ENCODE assay signal across 14 cellular contexts in the genomic region with DNA sequence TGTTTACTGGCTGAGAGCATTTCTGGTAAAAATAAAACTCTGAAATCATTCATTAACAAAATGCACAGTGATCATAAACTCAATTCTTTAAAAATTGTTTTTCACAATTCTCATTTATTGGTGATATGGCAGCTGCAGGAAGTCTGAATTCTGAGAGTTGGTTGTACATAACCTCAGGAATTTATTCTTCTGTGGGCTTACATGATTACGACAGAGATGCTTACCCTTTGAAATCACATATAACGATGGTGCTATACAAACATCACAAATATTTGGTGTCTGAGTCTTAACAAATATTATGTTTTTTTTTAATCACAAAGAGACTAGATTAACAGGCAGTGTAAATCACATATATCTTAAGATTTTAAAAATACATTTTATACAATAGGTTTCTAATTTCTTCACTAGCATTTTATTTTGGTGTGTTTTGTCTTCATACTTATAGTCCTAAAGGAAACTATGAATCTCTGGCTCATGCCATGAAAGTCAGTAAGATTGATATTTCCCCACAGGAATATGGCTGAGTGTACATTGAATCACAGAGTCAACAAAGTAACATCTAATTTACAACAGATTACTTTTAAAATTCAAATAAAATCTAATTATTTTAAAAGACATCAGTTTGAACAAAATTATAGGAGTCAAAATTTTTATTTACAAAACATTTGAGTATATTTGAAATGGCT.
DNase-seq lines count a peak whose midpoint lies in the region; ATAC-seq and TF ChIP-seq lines count a peak whose summit lies in the region.
"Had no signal": no experiment of that assay in that cellular context is flagged by ENCODE, and none has a peak within 500 bp of the region (broad histone marks: within the 10 kb centered on the region; RNA-seq: fewer than 3 reads in every experiment).

No MANE protein-coding gene starts in this region.

- H3K4me2 ChIP-seq in PC-3 (ENCODE audit: low read length) (peak overlapping the region; percentile 51), osteoblast (ENCODE audit: insufficient read depth, low read length) (peak overlapping the region; percentile 14)

- CTCF ChIA-PET in PC-3 (lab: Charles Lee), result no interaction called here

- in situ Hi-C loops in G401 (cut with HindIII; ENCODE audit: low sequenced_read_pairs), result no loop called here

- DNase-seq in EL (peak; percentile 87), PC-3 (peak; percentile 71), dedifferentiated amniotic fluid mesenchymal stem cell (ENCODE audit: extremely low spot score) (peak; percentile 65), osteoblast (ENCODE audit: insufficient read length, low spot score, missing footprints) (no peak), G401 (ENCODE audit: low spot score) (no peak), GM20000 (ENCODE audit: low spot score) (no peak), cerebellar cortex (ENCODE audit: low spot score) (no peak), mucosa of gallbladder (ENCODE audit: low spot score) (no peak)
- DNase-seq: activated naive CD4-positive, alpha-beta T cell treated with anti-CD3 and anti-CD28 coated beads, Interleukin-2, amount 10 ng/mL, durations not matched to agents 7 days and 5 days; GDM1; heart right ventricle; kidney glomerular epithelial cell; NCI-H1048; NCI-H2171 treated with DMSO at 0.1 percent for 48 hours had no signal

- H3K4me3 ChIP-seq in PC-3 (ENCODE audit: low read length) (0 out of 2 replicates have a peak overlapping the region, but pooled peaks have one; percentile 6), osteoblast (ENCODE audit: insufficient read depth, low read length) (no peak overlapping the region)
- H3K4me3 ChIP-seq: heart right ventricle had no signal

- intact Hi-C loops in PC-3 (cut with micrococcal nuclease), result loop anchor here (5.0 to 10.0 kb wide), 3 partner anchors 106 to 253 kb away; no protein-coding TSS in a partner anchor

- no peaks in the 10 kb centered on the region for H3K9me2 ChIP-seq in PC-3 (replicated peaks; ENCODE audit: low read length)

- no peaks in the 10 kb centered on the region for H4K20me1 ChIP-seq in PC-3 (ENCODE audit: low read length)
- H4K20me1 ChIP-seq in osteoblast (ENCODE audit: insufficient read depth, low read length), result no peaks in the 10 kb centered on the region

- no peak overlapping the region for H2AFZ ChIP-seq in PC-3 (ENCODE audit: low read length)
- H2AFZ ChIP-seq in osteoblast (ENCODE audit: low read length), result no peak overlapping the region

- H3K27me3 ChIP-seq in PC-3 (ENCODE audit: low read length), result no peaks in the 10 kb centered on the region
- H3K27me3 ChIP-seq in osteoblast (ENCODE audit: insufficient read depth, low read length), result no peaks in the 10 kb centered on the region
- H3K27me3 ChIP-seq: heart right ventricle had no signal

- TF ChIP-seq CTCF in PC-3 (conservative IDR thresholded peaks at IDR 0.05; ENCODE audit: low read depth, low read length), result no peak
- no peak for TF ChIP-seq CTCF in osteoblast (IDR thresholded peaks at IDR 0.05; ENCODE audit: extremely low read depth, low read depth, low read length)
- TF ChIP-seq CTCF in GM20000 (IDR thresholded peaks at IDR 0.05; ENCODE audit: extremely low read depth, missing control alignments), result no peak

- H3K27ac ChIP-seq in PC-3 (ENCODE audit: low read length) (peak overlapping the region; percentile 84), osteoblast (ENCODE audit: low read depth, low read length) (peak overlapping the region; percentile 96)

- BruUV-seq in PC-3 (replicated peaks; lab: Mats Ljungman, UMichigan), result no TSS peak

- H3K4me1 ChIP-seq in PC-3 (ENCODE audit: insufficient read depth, low read length), result peaks cover 56% of the 10 kb centered on the region
- peaks cover 71% of the 10 kb centered on the region for H3K4me1 ChIP-seq in osteoblast (ENCODE audit: insufficient read depth, low read length)

- no peaks in the 10 kb centered on the region for H3K79me2 ChIP-seq in PC-3 (ENCODE audit: low read length)
- H3K79me2 ChIP-seq in osteoblast (ENCODE audit: insufficient read depth, low read length), result no peaks in the 10 kb centered on the region

- H3K9me3 ChIP-seq in PC-3 (ENCODE audit: low read length) (no peaks in the 10 kb centered on the region), osteoblast (ENCODE audit: low read depth, low read length) (no peaks in the 10 kb centered on the region)
- H3K9me3 ChIP-seq: heart right ventricle had no signal

- ATAC-seq in PC-3, result peak; percentile 74
- ATAC-seq: heart right ventricle had no signal

- peaks cover 9% of the 10 kb centered on the region for H3F3A ChIP-seq in PC-3 (ENCODE audit: low read length, unreplicated experiment)

- POLR2A ChIA-PET in PC-3 (lab: Charles Lee; ENCODE audit: unreplicated experiment), result no interaction called here

- H3K9ac ChIP-seq in PC-3 (ENCODE audit: low read length), result peak overlapping the region; percentile 44

- H3K36me3 ChIP-seq in PC-3 (ENCODE audit: low read depth, low read length) (no peaks in the 10 kb centered on the region), osteoblast (ENCODE audit: insufficient read depth, low read length) (no peaks in the 10 kb centered on the region)
- H3K36me3 ChIP-seq: heart right ventricle had no signal

Comparison
In these comparisons a context has a peak if more than half of its experiments do, and no peak if none do; other contexts are left out.
1. DNase-seq: peak in EL (single experiment), PC-3 (single experiment) and dedifferentiated amniotic fluid mesenchymal stem cell (single experiment); none in osteoblast (single experiment), G401 (single experiment), GM20000 (single experiment), cerebellar cortex (single experiment) and mucosa of gallbladder (single experiment).